In the genomic region with DNA sequence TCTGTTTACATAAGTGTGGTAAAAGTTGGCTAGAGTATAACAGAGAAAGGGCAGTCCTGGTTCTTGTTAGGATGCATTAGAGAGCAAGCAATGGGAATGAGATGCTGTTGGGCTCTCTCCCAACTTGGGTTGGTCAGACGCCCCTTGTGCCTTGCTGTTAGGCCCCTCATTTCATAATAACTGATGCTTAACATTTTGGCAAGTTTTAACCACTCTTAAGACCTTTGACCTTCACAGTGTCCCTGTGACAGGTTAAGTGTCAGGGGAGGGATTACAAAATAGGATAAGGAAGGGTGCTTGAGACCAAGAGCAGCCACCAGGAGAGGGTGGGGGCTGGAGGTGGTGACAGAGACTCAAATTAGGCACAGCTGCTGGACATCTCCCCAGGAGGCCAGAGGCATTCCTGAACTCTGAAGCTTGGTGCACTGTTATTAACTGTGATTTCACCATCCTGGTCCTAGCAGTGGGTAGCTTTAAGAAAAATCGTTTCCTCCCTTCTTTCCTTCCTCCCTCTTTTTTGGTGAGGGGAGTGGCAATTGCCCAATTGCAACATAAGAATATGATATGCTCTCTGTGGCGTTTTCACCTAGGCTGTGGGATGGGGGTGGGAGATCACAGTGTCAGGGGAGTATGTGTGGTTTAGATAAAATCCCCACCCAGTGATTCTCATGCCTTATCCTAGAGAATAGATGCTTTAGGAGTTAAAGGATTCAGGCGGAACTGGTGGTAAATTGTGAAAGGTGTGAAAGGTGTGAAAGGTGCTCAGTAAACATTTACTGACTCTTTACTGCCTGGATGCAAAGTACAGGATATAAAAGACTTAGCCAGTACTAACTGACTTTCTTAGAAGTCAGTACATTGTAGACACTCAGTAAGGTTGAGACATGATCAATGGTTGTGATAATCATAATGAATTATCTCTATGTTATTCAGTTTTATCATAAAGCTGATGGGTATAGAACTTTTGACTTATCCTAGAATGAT, we compare ENCODE assay signal across 14 cellular contexts.
DNase-seq lines count a peak whose midpoint lies in the region; TF ChIP-seq lines count a peak whose summit lies in the region.
"Had no signal": no experiment of that assay in that cellular context is flagged by ENCODE, and none has a peak within 500 bp of the region (broad histone marks: within the 10 kb centered on the region; RNA-seq: fewer than 3 reads in every experiment).

No MANE protein-coding gene starts in this region.

- H3K36me3 Mint-ChIP-seq in neural crest cell (ENCODE audit: low read depth), result no peaks in the 10 kb centered on the region
- H3K36me3 Mint-ChIP-seq: activated naive CD4-positive, alpha-beta T cell treated with anti-CD3 and anti-CD28 coated beads, Interleukin-2, amount 50 U/mL, for 24 hours had no signal

- no peak overlapping the region for H3K4me3 ChIP-seq in ACC112 (ENCODE audit: low read depth, low read length)
- no peak overlapping the region for H3K4me3 ChIP-seq in MG63
- H3K4me3 ChIP-seq in fibroblast of the aortic adventitia (ENCODE audit: low read depth, low read length), result no peak overlapping the region

- H3K4me3 Mint-ChIP-seq in neural crest cell, result no peak overlapping the region
- H3K4me3 Mint-ChIP-seq: activated CD4-positive, alpha-beta memory T cell treated with anti-CD3 and anti-CD28 coated beads, Interleukin-2, amount 10 ng/mL, durations not matched to agents 7 days and 5 days; activated naive CD4-positive, alpha-beta T cell treated with anti-CD3 and anti-CD28 coated beads, Interleukin-2, amount 50 U/mL, for 24 hours; B cell; T-helper 1 cell treated with Interleukin-12 subunit alpha and Interleukin-12 subunit beta and Interleukin-4 antibody, amounts not matched to agents 30 μg/mL and 1 μg/mL, for 36 hours had no signal

- peaks cover 48% of the 10 kb centered on the region for H3K4me1 ChIP-seq in ACC112 (ENCODE audit: control insufficient read depth, insufficient read depth, low read length, unreplicated experiment)

- no peaks in the 10 kb centered on the region for H3K27me3 Mint-ChIP-seq in neural crest cell (ENCODE audit: low read depth)

- no peaks in the 10 kb centered on the region for H3K4me1 Mint-ChIP-seq in neural crest cell
- H3K4me1 Mint-ChIP-seq: activated CD4-positive, alpha-beta memory T cell treated with anti-CD3 and anti-CD28 coated beads, Interleukin-2, amount 10 ng/mL, durations not matched to agents 7 days and 5 days; activated naive CD4-positive, alpha-beta T cell treated with anti-CD3 and anti-CD28 coated beads, Interleukin-2, amount 50 U/mL, for 24 hours; B cell had no signal

- H3K27ac ChIP-seq in ACC112 (ENCODE audit: low read depth, low read length), result peak overlapping the region; percentile 29

- peak overlapping the region; percentile 89 for H3K27ac Mint-ChIP-seq in neural crest cell (ENCODE audit: unreplicated experiment)
- H3K27ac Mint-ChIP-seq: activated CD4-positive, alpha-beta memory T cell treated with anti-CD3 and anti-CD28 coated beads, Interleukin-2, amount 10 ng/mL, durations not matched to agents 7 days and 5 days; activated naive CD4-positive, alpha-beta T cell treated with anti-CD3 and anti-CD28 coated beads, Interleukin-2, amount 50 U/mL, for 24 hours; B cell; T-helper 1 cell treated with Interleukin-12 subunit alpha and Interleukin-12 subunit beta and Interleukin-4 antibody, amounts not matched to agents 30 μg/mL and 1 μg/mL, for 36 hours had no signal

- TF ChIP-seq CTCF in fibroblast of the aortic adventitia (IDR thresholded peaks at IDR 0.05; ENCODE audit: insufficient read depth, low read length), result no peak
- no peak for TF ChIP-seq CTCF in neural crest cell (conservative IDR thresholded peaks at IDR 0.05)

- no peaks in the 10 kb centered on the region for H3K9me3 Mint-ChIP-seq in neural crest cell
- H3K9me3 Mint-ChIP-seq: activated CD4-positive, alpha-beta memory T cell treated with anti-CD3 and anti-CD28 coated beads, Interleukin-2, amount 10 ng/mL, durations not matched to agents 7 days and 5 days; activated naive CD4-positive, alpha-beta T cell treated with anti-CD3 and anti-CD28 coated beads, Interleukin-2, amount 50 U/mL, for 24 hours; T-helper 1 cell treated with Interleukin-12 subunit alpha and Interleukin-12 subunit beta and Interleukin-4 antibody, amounts not matched to agents 30 μg/mL and 1 μg/mL, for 36 hours had no signal

- peak; percentile 14 for DNase-seq in MG63
- peak; percentile 89 for DNase-seq in fibroblast of the aortic adventitia (ENCODE audit: low read depth)
- DNase-seq in neural crest cell (ENCODE audit: low read depth, low spot score), result no peak
- DNase-seq in nucleus accumbens (lab: John Stamatoyannopoulos, UW), result no peak
- no peak for DNase-seq in NCI-H1092 (lab: John Stamatoyannopoulos, UW)
- DNase-seq in NAMALWA (ENCODE audit: low spot score), result no peak
- no peak for DNase-seq in cerebellum (ENCODE audit: low spot score)
- DNase-seq: activated CD4-positive, alpha-beta memory T cell treated with anti-CD3 and anti-CD28 coated beads, Interleukin-2, amount 10 ng/mL, durations not matched to agents 7 days and 5 days; effector memory CD4-positive, alpha-beta T cell; stimulated activated naive CD4-positive, alpha-beta T cell treated with Interleukin-2 at 50 U/mL for 16 hours had no signal

- no peaks in the 10 kb centered on the region for H3K9me3 ChIP-seq in MG63

- H3K36me3 ChIP-seq in ACC112 (ENCODE audit: insufficient read depth, low read length) (no peaks in the 10 kb centered on the region), MG63 (no peaks in the 10 kb centered on the region)

- H3K27me3 ChIP-seq in ACC112 (ENCODE audit: insufficient read depth, low read length) (no peaks in the 10 kb centered on the region), MG63 (no peaks in the 10 kb centered on the region)

- no peaks in the 10 kb centered on the region for H3K79me2 ChIP-seq in ACC112 (ENCODE audit: control insufficient read depth, insufficient read depth, low read length, unreplicated experiment)

- H2AFZ ChIP-seq in ACC112 (ENCODE audit: low read length, unreplicated experiment), result no peak overlapping the region

Comparison
In these comparisons a context has a peak if more than half of its experiments do, and no peak if none do; other contexts are left out.
1. DNase-seq: peak in MG63 (single experiment) and fibroblast of the aortic adventitia (single experiment); none in neural crest cell (single experiment), nucleus accumbens (0 of 56), NCI-H1092 (single experiment), NAMALWA (single experiment) and cerebellum (single experiment).